In the genomic region with DNA sequence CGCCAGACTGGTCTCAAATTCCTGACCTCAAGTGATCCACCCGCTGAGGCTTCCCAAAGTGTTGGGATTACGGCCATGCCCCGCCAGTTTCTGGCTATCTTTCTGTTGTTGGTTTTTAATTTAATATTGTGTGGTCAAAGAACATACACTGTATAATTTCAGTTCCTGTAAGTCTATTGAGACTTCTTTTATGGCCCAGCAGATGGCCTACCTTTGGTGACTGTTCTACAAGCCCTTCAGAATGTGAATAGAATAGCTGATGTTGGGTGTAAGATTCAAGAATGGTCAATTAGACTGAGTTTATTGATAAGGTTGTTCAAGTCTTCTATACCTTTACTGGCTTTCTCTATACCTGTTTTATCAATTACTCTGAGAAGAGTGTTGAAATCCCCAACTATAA, we compare ENCODE assay signal across 1 cellular context.
TF ChIP-seq lines count a peak whose summit lies in the region.

No MANE protein-coding gene starts in this region.

TF ChIP-seq in HCT116, 20 proteins besides CTCF, POLR2A, EP300 and RAD21 (continued from another document):
- TF ChIP-seq, protein P1, sequence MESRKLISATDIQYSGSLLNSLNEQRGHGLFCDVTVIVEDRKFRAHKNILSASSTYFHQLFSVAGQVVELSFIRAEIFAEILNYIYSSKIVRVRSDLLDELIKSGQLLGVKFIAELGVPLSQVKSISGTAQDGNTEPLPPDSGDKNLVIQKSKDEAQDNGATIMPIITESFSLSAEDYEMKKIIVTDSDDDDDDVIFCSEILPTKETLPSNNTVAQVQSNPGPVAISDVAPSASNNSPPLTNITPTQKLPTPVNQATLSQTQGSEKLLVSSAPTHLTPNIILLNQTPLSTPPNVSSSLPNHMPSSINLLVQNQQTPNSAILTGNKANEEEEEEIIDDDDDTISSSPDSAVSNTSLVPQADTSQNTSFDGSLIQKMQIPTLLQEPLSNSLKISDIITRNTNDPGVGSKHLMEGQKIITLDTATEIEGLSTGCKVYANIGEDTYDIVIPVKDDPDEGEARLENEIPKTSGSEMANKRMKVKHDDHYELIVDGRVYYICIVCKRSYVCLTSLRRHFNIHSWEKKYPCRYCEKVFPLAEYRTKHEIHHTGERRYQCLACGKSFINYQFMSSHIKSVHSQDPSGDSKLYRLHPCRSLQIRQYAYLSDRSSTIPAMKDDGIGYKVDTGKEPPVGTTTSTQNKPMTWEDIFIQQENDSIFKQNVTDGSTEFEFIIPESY (IDR thresholded peaks at IDR 0.05; ENCODE audit: extremely low read depth, insufficient replicate concordance, low read length): no peak
- TF ChIP-seq CEBPB (IDR thresholded peaks at IDR 0.05; ENCODE audit: low read depth) (no peak), POLR2AphosphoS5 (IDR thresholded peaks at IDR 0.05; ENCODE audit: low read depth, low read length) (no peak), ELF1 (IDR thresholded peaks at IDR 0.05; ENCODE audit: borderline replicate concordance, low read depth) (no peak), FOSL1 (IDR thresholded peaks at IDR 0.05; ENCODE audit: low read depth) (no peak), TCF7L2 (IDR thresholded peaks at IDR 0.05; ENCODE audit: borderline replicate concordance, extremely low read depth, insufficient read depth, insufficient read length) (no peak), CBX3 (IDR thresholded peaks at IDR 0.05; ENCODE audit: low read depth) (no peak)
- TF ChIP-seq, protein P2, sequence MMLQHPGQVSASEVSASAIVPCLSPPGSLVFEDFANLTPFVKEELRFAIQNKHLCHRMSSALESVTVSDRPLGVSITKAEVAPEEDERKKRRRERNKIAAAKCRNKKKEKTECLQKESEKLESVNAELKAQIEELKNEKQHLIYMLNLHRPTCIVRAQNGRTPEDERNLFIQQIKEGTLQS (IDR thresholded peaks at IDR 0.05): no peak
